In the genomic region with DNA sequence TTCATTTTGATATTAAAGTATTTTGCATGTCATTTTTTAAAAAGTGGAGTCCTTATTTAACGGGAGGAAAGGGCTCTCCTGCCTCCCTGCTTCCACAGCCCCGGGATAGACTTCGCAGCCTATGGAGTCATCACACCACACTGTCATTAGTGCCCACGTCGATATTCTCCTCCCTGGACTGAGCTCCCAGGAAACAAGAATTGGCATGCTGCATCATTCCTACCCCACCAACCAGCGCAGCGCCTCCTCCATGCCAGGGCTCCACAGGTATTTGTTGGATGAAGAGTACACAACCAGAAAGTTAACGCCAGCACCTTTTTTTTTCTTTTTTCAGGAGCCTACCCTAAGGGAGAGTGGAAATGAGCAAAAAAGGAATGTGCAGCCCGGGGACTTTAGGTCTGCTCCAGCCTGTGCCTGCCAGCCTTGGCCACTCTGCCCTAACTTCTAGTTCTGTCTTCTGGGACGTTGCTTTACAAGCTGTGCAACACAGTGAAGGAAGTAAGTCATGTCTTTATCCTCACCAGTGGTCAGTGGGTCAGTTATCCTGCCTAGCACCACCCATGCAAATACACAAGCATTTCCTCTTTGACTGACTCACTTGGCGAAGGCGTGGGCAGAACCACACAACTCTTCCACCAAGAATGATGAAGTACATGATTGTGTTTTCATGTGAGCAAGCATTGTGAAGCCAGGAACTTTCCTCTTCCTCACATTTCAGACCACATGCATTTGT, we compare ENCODE assay signal across 8 cellular contexts.
DNase-seq lines count a peak whose midpoint lies in the region; ATAC-seq and TF ChIP-seq lines count a peak whose summit lies in the region.

No MANE protein-coding gene starts in this region.

- no peaks in the 10 kb centered on the region for H3K27me3 ChIP-seq in mammary epithelial cell (ENCODE audit: insufficient read depth, low read length)
- peaks cover 0 to 16% (median 0%) of the 10 kb centered on the region in 7 donors for H3K27me3 ChIP-seq in spleen (replicated peaks in 1 of 7)

- no peaks in the 10 kb centered on the region for H3K79me2 ChIP-seq in mammary epithelial cell (ENCODE audit: insufficient read depth, low read length)

- intact Hi-C loops in mammary epithelial cell (cut with micrococcal nuclease) (no loop called here), spleen (cut with DNase I; ENCODE audit: low total_unique reads) (no loop called here)

- H3K4me3 Mint-ChIP-seq in natural killer cell treated with Interleukin-12 subunit alpha and Interleukin-12 subunit beta and Interleukin-15 and Interleukin-18, amount 100 ng/mL, for 72 hours, result peak overlapping the region; percentile 34

- WGBS in mammary epithelial cell (ENCODE audit: low coverage, missing lambda C conversion rate), result 2% methylated on average over 8 of the region's 12 CpGs
- WGBS in spleen, 5 donors, result 66 to 78% (median 73%) methylated on average over 12 of the region's 12 CpGs

- H3K36me3 Mint-ChIP-seq in natural killer cell treated with Interleukin-12 subunit alpha and Interleukin-12 subunit beta and Interleukin-15 and Interleukin-18, amount 100 ng/mL, for 72 hours, result peaks cover 4% of the 10 kb centered on the region

- no peaks in the 10 kb centered on the region for H4K20me1 ChIP-seq in mammary epithelial cell (ENCODE audit: insufficient read depth, low read length)

- in situ Hi-C loops in mammary epithelial cell (cut with MboI; ENCODE audit: low sequenced_read_pairs in 2 of 2), result no loop called here

- no peaks in the 10 kb centered on the region for H3K9me3 Mint-ChIP-seq in natural killer cell treated with Interleukin-12 subunit alpha and Interleukin-12 subunit beta and Interleukin-15 and Interleukin-18, amount 100 ng/mL, for 72 hours

- BruUV-seq in mammary epithelial cell (replicated peaks; lab: Mats Ljungman, UMichigan), result no TSS peak

- peak overlapping the region; percentile 82 for H2AFZ ChIP-seq in mammary epithelial cell (ENCODE audit: low read depth, low read length)

- no peaks in the 10 kb centered on the region for H3K36me3 ChIP-seq in mammary epithelial cell (ENCODE audit: insufficient read depth, low read length)
- H3K36me3 ChIP-seq in spleen, result no peaks in the 10 kb centered on the region

- dilution Hi-C loops in mammary epithelial cell (cut with HindIII; ENCODE audit: low sequenced_read_pairs), result no loop called here

- H3K27me3 Mint-ChIP-seq in natural killer cell treated with Interleukin-12 subunit alpha and Interleukin-12 subunit beta and Interleukin-15 and Interleukin-18, amount 100 ng/mL, for 72 hours, result peaks cover 36 to 61% of the 10 kb centered on the region in 2 donors

- TF ChIP-seq POLR2A in spleen (IDR thresholded peaks at IDR 0.05), result no peak

- ATAC-seq in GM18868 (IDR thresholded peaks at IDR 0.05; ENCODE audit: unreplicated experiment) (peak; percentile 56), HG03520 (IDR thresholded peaks at IDR 0.05; ENCODE audit: unreplicated experiment) (no peak), GM19397 (IDR thresholded peaks at IDR 0.05; ENCODE audit: unreplicated experiment) (no peak)
- ATAC-seq in natural killer cell treated with Interleukin-12 subunit alpha and Interleukin-12 subunit beta and Interleukin-15 and Interleukin-18, amount 100 ng/mL, for 72 hours, result peak; percentile 78 to 91

- no peak for TF ChIP-seq CTCF in mammary epithelial cell (conservative IDR thresholded peaks at IDR 0.05 in 1 of 2, IDR thresholded peaks at IDR 0.05 in 1 of 2; ENCODE audit: extremely low read depth in 1 of 2, insufficient read depth in 1 of 2, low read depth in 1 of 2, low read length in 2 of 2)
- TF ChIP-seq CTCF in spleen (IDR thresholded peaks at IDR 0.05 in 8 of 11, conservative IDR thresholded peaks at IDR 0.05 in 3 of 11), result no peak

- H3K4me1 Mint-ChIP-seq in natural killer cell treated with Interleukin-12 subunit alpha and Interleukin-12 subunit beta and Interleukin-15 and Interleukin-18, amount 100 ng/mL, for 72 hours (ENCODE audit: low read depth in 2 of 2), result peaks cover 22 to 29% of the 10 kb centered on the region in 2 donors

- peak overlapping the region; percentile 25 for H3K9ac ChIP-seq in mammary epithelial cell (ENCODE audit: insufficient read depth, low read length)

- H3K4me2 ChIP-seq in mammary epithelial cell (ENCODE audit: insufficient read depth, low read depth, low read length), result peak overlapping the region; percentile 78

- CTCF ChIA-PET in mammary epithelial cell (lab: Charles Lee; ENCODE audit: low non-redundant PET), result no interaction called here

- H3K27ac ChIP-seq in mammary epithelial cell (ENCODE audit: insufficient read depth, low read depth, low read length), result peak overlapping the region; percentile 70
- H3K27ac ChIP-seq in spleen, result peak overlapping the region in 2 of 8 donors; percentile 40 to 55

- DNase-seq in HPDE6-E6E7 (ENCODE audit: extremely low spot score), result peak; percentile 35
- DNase-seq in mammary epithelial cell, result peak; percentile 94
- DNase-seq in natural killer cell treated with Interleukin-12 subunit alpha and Interleukin-12 subunit beta and Interleukin-15 and Interleukin-18, amount 100 ng/mL, for 72 hours (ENCODE audit: low spot score), result peak; percentile 78
- DNase-seq in hippocampal formation (lab: John Stamatoyannopoulos, UW), result no peak
- DNase-seq in spleen, result no peak

- H3K9me3 ChIP-seq in mammary epithelial cell (replicated peaks; ENCODE audit: insufficient read depth, low read length) (no peaks in the 10 kb centered on the region), spleen (no peaks in the 10 kb centered on the region)

- H3K4me1 ChIP-seq in mammary epithelial cell (ENCODE audit: insufficient read depth, low read length) (peaks cover 35% of the 10 kb centered on the region), spleen (peaks cover 0 to 22% (median 8%) of the 10 kb centered on the region in 6 donors)

- H3K4me3 ChIP-seq in mammary epithelial cell (replicated peaks in 1 of 3; ENCODE audit: insufficient read depth in 1 of 3, low read depth in 2 of 3, low read length in 3 of 3), result peak overlapping the region in 1 of 3 experiments; percentile 15
- no peak overlapping the region for H3K4me3 ChIP-seq in spleen

- H3K27ac Mint-ChIP-seq in natural killer cell treated with Interleukin-12 subunit alpha and Interleukin-12 subunit beta and Interleukin-15 and Interleukin-18, amount 100 ng/mL, for 72 hours, result peak overlapping the region in 1 of 2 donors; percentile 29

Comparison
In these comparisons a context has a peak if more than half of its experiments do, and no peak if none do; other contexts are left out.
1. ATAC-seq: peak in GM18868 (single experiment) and natural killer cell treated with Interleukin-12 subunit alpha and Interleukin-12 subunit beta and Interleukin-15 and Interleukin-18, amount 100 ng/mL, for 72 hours (2 of 2); none in HG03520 (single experiment) and GM19397 (single experiment).
2. DNase-seq: peak in HPDE6-E6E7 (single experiment), mammary epithelial cell (single experiment) and natural killer cell treated with Interleukin-12 subunit alpha and Interleukin-12 subunit beta and Interleukin-15 and Interleukin-18, amount 100 ng/mL, for 72 hours (single experiment); none in hippocampal formation (0 of 2) and spleen (single experiment).